In genomic region chr14:105039458-105040205, GRCh38 we compare ENCODE assay signal across 33 cellular contexts. TPM values are rescaled to one million over a fixed set of nuclear protein-coding genes. Genes with fewer than 3 reads are reported as not detected.
A peak's percentile ranks its signal among the peaks of the same experiment; 100 is the strongest.
DNase-seq lines count a peak whose midpoint lies in the region; ATAC-seq, FAIRE-seq and TF ChIP-seq lines count a peak whose summit lies in the region.
"Had no signal": no experiment of that assay in that cellular context is flagged by ENCODE, and none has a peak within 500 bp of the region (broad histone marks: within the 10 kb centered on the region; RNA-seq: fewer than 3 reads in every experiment).

No MANE protein-coding gene starts in this region.

- H3K9me3 ChIP-seq in Karpas-422 (ENCODE audit: low read length) (no peaks in the 10 kb centered on the region), K562 (replicated peaks; ENCODE audit: control insufficient read depth, insufficient read depth, low read depth, low read length) (no peaks in the 10 kb centered on the region)
- H3K9me3 ChIP-seq: A549, breast epithelium, colonic mucosa, left lung, MG63, psoas muscle, upper lobe of right lung had no signal

- peaks cover 16% of the 10 kb centered on the region for H3K27me3 Mint-ChIP-seq in mesothelial cell of epicardium (ENCODE audit: low read depth)
- H3K27me3 Mint-ChIP-seq: activated B cell treated with CpG ODN at 0.5 μM for 24 hours had no signal

- H3K4me2 ChIP-seq in Karpas-422 (ENCODE audit: low read depth, low read length, poor library complexity, severe bottlenecking) (no peak overlapping the region), K562 (ENCODE audit: insufficient read depth, low read length) (no peak overlapping the region)
- H3K4me2 ChIP-seq: A549 had no signal

- H3K36me3 ChIP-seq in Karpas-422 (ENCODE audit: insufficient read depth, low read length) (no peaks in the 10 kb centered on the region), K562 (ENCODE audit: control insufficient read depth, insufficient read depth, low read length) (no peaks in the 10 kb centered on the region)
- H3K36me3 ChIP-seq: breast epithelium, colonic mucosa, left lung, MG63, upper lobe of right lung had no signal

- no peak overlapping the region for H3K9ac ChIP-seq in Karpas-422 (ENCODE audit: low read length)
- no peak overlapping the region for H3K9ac ChIP-seq in K562 (ENCODE audit: insufficient read depth in 1 of 2, low read depth in 2 of 2, low read length in 2 of 2)
- H3K9ac ChIP-seq: GM23248 had no signal

- peak overlapping the region; percentile 5 for H3K27ac Mint-ChIP-seq in mesothelial cell of epicardium
- H3K27ac Mint-ChIP-seq: activated B cell treated with CpG ODN at 0.5 μM for 24 hours; activated CD4-positive, alpha-beta T cell treated with anti-CD3 and anti-CD28 coated beads, Interleukin-2, amount 10 ng/mL, durations not matched to agents 7 days and 5 days; activated naive CD4-positive, alpha-beta T cell treated with anti-CD3 and anti-CD28 coated beads, Interleukin-2, amount 50 U/mL, for 72 hours had no signal

- no peak overlapping the region for H2AFZ ChIP-seq in Karpas-422 (ENCODE audit: low read length)
- 0 out of 2 replicates have a peak overlapping the region, but pooled peaks have one; percentile 44 for H2AFZ ChIP-seq in K562 (ENCODE audit: low read depth, low read length)
- H2AFZ ChIP-seq: GM23248 had no signal

- no peak overlapping the region for H3K4me3 Mint-ChIP-seq in mesothelial cell of epicardium
- H3K4me3 Mint-ChIP-seq: activated B cell treated with CpG ODN at 0.5 μM for 24 hours; activated CD4-positive, alpha-beta T cell treated with anti-CD3 and anti-CD28 coated beads, Interleukin-2, amount 10 ng/mL, durations not matched to agents 7 days and 5 days; naive thymus-derived CD4-positive, alpha-beta T cell; stimulated activated effector memory CD8-positive, alpha-beta T cell treated with anti-CD3 and anti-CD28 coated beads, Interleukin-12 subunit alpha, Interleukin-12 subunit beta, amount 100 ng/mL, for 72 hours had no signal

- H3K4me3 ChIP-seq in Karpas-422 (ENCODE audit: low read length), result no peak overlapping the region
- no peak overlapping the region for H3K4me3 ChIP-seq in K562
- H3K4me3 ChIP-seq: A549, breast epithelium, colonic mucosa, GM23248, left lung, MG63, psoas muscle, upper lobe of right lung had no signal

- no peak for TF ChIP-seq RAD21 in K562 (CRISPR knock-in tag; conservative IDR thresholded peaks at IDR 0.05 in 1 of 2, IDR thresholded peaks at IDR 0.05 in 1 of 2)

- no peak for TF ChIP-seq CTCF in K562 (IDR thresholded peaks at IDR 0.05 in 2 of 3, conservative IDR thresholded peaks at IDR 0.05 in 1 of 3; ENCODE audit: insufficient read depth in 2 of 3, low read depth in 1 of 3, low read length in 3 of 3)
- no peak for TF ChIP-seq CTCF in mesothelial cell of epicardium (IDR thresholded peaks at IDR 0.05; ENCODE audit: unreplicated experiment)
- no peak for TF ChIP-seq CTCF in GM13976 (IDR thresholded peaks at IDR 0.05; ENCODE audit: borderline replicate concordance, control extremely low read depth, extremely low read depth, insufficient read depth, missing control alignments)

- FAIRE-seq in K562 (lab: Jason Lieb, UNC), result no peak
- no peak for FAIRE-seq in urothelium cell line (lab: Jason Lieb, UNC)
- FAIRE-seq: A549, HTR-8/SVneo, RCC 7860 had no signal

- H3K27ac ChIP-seq in Karpas-422 (ENCODE audit: low read length) (no peak overlapping the region), K562 (ENCODE audit: extremely low read depth, low read depth, low read length) (no peak overlapping the region)
- H3K27ac ChIP-seq: A549, breast epithelium, colonic mucosa, epithelial cell of prostate, GM23248, left lung, psoas muscle, upper lobe of right lung had no signal

- H3K27me3 ChIP-seq in Karpas-422 (ENCODE audit: low read length), result no peaks in the 10 kb centered on the region
- peaks cover 0 to 8% of the 10 kb centered on the region in 2 experiments; a peak in 4 of 5 replicates for H3K27me3 ChIP-seq in K562 (ENCODE audit: control insufficient read depth in 2 of 2, insufficient read depth in 2 of 2, low read length in 2 of 2)
- H3K27me3 ChIP-seq: breast epithelium, colonic mucosa, left lung, MG63, upper lobe of right lung had no signal

- 20% methylated on average over 12 of the region's 14 CpGs for WGBS in K562 (ENCODE audit: insufficient coverage, low coverage, missing lambda C conversion rate)

- in situ Hi-C loops in Caki2 (cut with HindIII; ENCODE audit: low pct_unique_long_range_greater_than_20kb, low sequenced_read_pairs), result no loop called here
- in situ Hi-C loops in K562 (cut with MboI), result no loop called here
- in situ Hi-C loops in GM13976 (cut with MboI; ENCODE audit: low sequenced_read_pairs, unreplicated experiment), result loop anchor here (10.0 kb wide), 1 partner anchor 55 kb away; the partner anchor contains the start of gene CLBA1

- TF ChIP-seq EP300 in K562 (IDR thresholded peaks at IDR 0.05; ENCODE audit: low read length), result no peak

- peak; percentile 74 for ATAC-seq in K562
- no peak for ATAC-seq in GM21381 (IDR thresholded peaks at IDR 0.05; ENCODE audit: unreplicated experiment)
- no peak for ATAC-seq in GM19328 (IDR thresholded peaks at IDR 0.05; ENCODE audit: unreplicated experiment)
- ATAC-seq: A549; activated naive CD4-positive, alpha-beta T cell treated with anti-CD3 and anti-CD28 coated beads, Interleukin-2, amount 50 U/mL, for 72 hours; naive thymus-derived CD4-positive, alpha-beta T cell; psoas muscle; stimulated activated effector memory CD8-positive, alpha-beta T cell treated with anti-CD3 and anti-CD28 coated beads, Interleukin-12 subunit alpha, Interleukin-12 subunit beta, amount 100 ng/mL, for 72 hours; upper lobe of right lung had no signal

- H4K20me1 ChIP-seq in Karpas-422 (ENCODE audit: insufficient read depth, low read depth, low read length), result no peaks in the 10 kb centered on the region
- no peaks in the 10 kb centered on the region for H4K20me1 ChIP-seq in K562 (replicated peaks; ENCODE audit: control insufficient read depth, insufficient read depth, low read length)

- POLR2A ChIA-PET in K562 (lab: Yijun Ruan, JAX), result no interaction called here

- peaks cover 7% of the 10 kb centered on the region for H3K4me1 Mint-ChIP-seq in mesothelial cell of epicardium

- H3K4me1 ChIP-seq in Karpas-422 (ENCODE audit: low read length) (no peaks in the 10 kb centered on the region), K562 (replicated peaks in 1 of 2; ENCODE audit: control insufficient read depth in 2 of 2, insufficient read depth in 2 of 2, low read length in 2 of 2) (peaks cover 0 to 9% of the 10 kb centered on the region in 2 experiments; a peak in 2 of 5 replicates)
- H3K4me1 ChIP-seq: breast epithelium, colonic mucosa, left lung, psoas muscle, upper lobe of right lung had no signal

- no peaks in the 10 kb centered on the region for H3K9me1 ChIP-seq in K562 (ENCODE audit: control insufficient read depth, insufficient read depth, low read length)

- CTCF ChIA-PET in K562 (lab: Yijun Ruan, JAX; ENCODE audit: low intra/inter-chr PET ratio), result no interaction called here

- H3K36me3 Mint-ChIP-seq in mesothelial cell of epicardium, result no peaks in the 10 kb centered on the region
- H3K36me3 Mint-ChIP-seq: activated naive CD4-positive, alpha-beta T cell treated with anti-CD3 and anti-CD28 coated beads, Interleukin-2, amount 50 U/mL, for 72 hours had no signal

- DNase-seq in Caki2 (ENCODE audit: low read depth), result peak; percentile 60
- DNase-seq in Karpas-422, result peak; percentile 31
- peak in 1 of 4 experiments; percentile 3 for DNase-seq in K562 (ENCODE audit: extremely low read depth in 1 of 4, low spot score in 3 of 4)
- DNase-seq in mesothelial cell of epicardium (ENCODE audit: low spot score in 2 of 2, unreplicated experiment in 2 of 2), result no peak
- DNase-seq in GM13976 (ENCODE audit: low spot score), result no peak
- DNase-seq in urothelium cell line (ENCODE audit: low spot score), result no peak
- DNase-seq: activated B cell treated with CpG ODN at 0.5 μM for 24 hours; activated CD4-positive, alpha-beta T cell treated with anti-CD3 and anti-CD28 coated beads, Interleukin-2, amount 10 ng/mL, durations not matched to agents 7 days and 5 days; activated effector memory CD4-positive, alpha-beta T cell treated with Interleukin-2 at 50 U/mL for 16 hours; colonic mucosa; effector CD4-positive, alpha-beta T cell; GM23248; KG1; left lung; MG63; midbrain; naive thymus-derived CD4-positive, alpha-beta T cell; NCI-H1105; NCI-H2029; nucleus accumbens; psoas muscle; SHP77 treated with DMSO at 0.1 percent for 48 hours; T-helper 9 cell; upper lobe of right lung had no signal

- no peak for TF ChIP-seq POLR2A in K562 (conservative IDR thresholded peaks at IDR 0.05)

- no TSS peak for BruUV-seq in K562 (replicated peaks; lab: Mats Ljungman, UMichigan)

- H3K79me2 ChIP-seq in Karpas-422 (ENCODE audit: low read length), result no peaks in the 10 kb centered on the region
- no peaks in the 10 kb centered on the region for H3K79me2 ChIP-seq in K562 (ENCODE audit: control insufficient read depth, insufficient read depth, low read length)

- H3K9me3 Mint-ChIP-seq in mesothelial cell of epicardium, result no peaks in the 10 kb centered on the region
- H3K9me3 Mint-ChIP-seq: activated B cell treated with CpG ODN at 0.5 μM for 24 hours; activated CD4-positive, alpha-beta T cell treated with anti-CD3 and anti-CD28 coated beads, Interleukin-2, amount 10 ng/mL, durations not matched to agents 7 days and 5 days; activated naive CD4-positive, alpha-beta T cell treated with anti-CD3 and anti-CD28 coated beads, Interleukin-2, amount 50 U/mL, for 72 hours; stimulated activated effector memory CD8-positive, alpha-beta T cell treated with anti-CD3 and anti-CD28 coated beads, Interleukin-12 subunit alpha, Interleukin-12 subunit beta, amount 100 ng/mL, for 72 hours had no signal

- intact Hi-C loops in K562 (cut with micrococcal nuclease), result no loop called here

- no peaks in the 10 kb centered on the region for H3K9me2 ChIP-seq in Karpas-422 (replicated peaks; ENCODE audit: insufficient read depth, low read length)

RNA-seq across cellular contexts. Expression of gene CDCA4, which starts 18.7 kb away (rescaled TPM):
- total RNA-seq in Caki2 (2014; rRNA removed; shearing (Covaris generic); ENCODE audit: low replicate concordance), result 30.3 and 36.6 TPM in 2 replicates
- total RNA-seq in Karpas-422 (2014; rRNA removed; shearing (Covaris generic); ENCODE audit: low replicate concordance), result 25.2 and 33.5 TPM in 2 replicates
- 13.4 and 22.4 TPM in 2 replicates for total RNA-seq in K562 (2011; cell fraction: chromatin; rRNA removed; ENCODE audit: low replicate concordance)
- total RNA-seq in K562 (2011; cell fraction: nucleolus; rRNA removed), result 17.5 TPM in 2 replicates
- 18.6 and 23.1 TPM in 2 replicates for total RNA-seq in K562 (2011; cell fraction: nucleoplasm; rRNA removed)
- total RNA-seq in K562 (2014; rRNA removed) (33.9 and 41.3 TPM in 2 replicates), K562 (2014; rRNA removed; fragmentation: Illumina TruSeq; extraction: Trizol) (15.8 and 17.3 TPM in 2 replicates), K562 (2015; rRNA removed; fragmentation: Illumina TruSeq; extraction: Trizol) (23.0 and 23.9 TPM in 2 replicates), K562 (2021) (43.3 and 44.2 TPM in 2 replicates), mesothelial cell of epicardium (31.5 to 33.9 TPM (median 32.3 TPM) in 3 replicates)
- polyA plus RNA-seq in K562 (2011; rRNA removed) (25.1 and 34.5 TPM in 2 replicates), K562 (2014; fragmentation: Illumina TruSeq; extraction: Trizol) (16.7 and 27.1 TPM in 2 replicates), K562 (2014; fragmentation: Nextera tagmentation; extraction: Ambion mirVana) (10 to 100 TPM in 1 of 2 experiments, 1 to 10 TPM in 1; 6.6 to 10.3 TPM), K562 (2014; rRNA removed) (36.9 and 43.3 TPM in 2 replicates)
- 33.5 and 50.8 TPM in 2 replicates for polyA plus RNA-seq in K562 (2011; cell fraction: cytosol; rRNA removed)
- 14.4 and 19.3 TPM in 2 replicates for polyA plus RNA-seq in K562 (2011; cell fraction: nucleus; rRNA removed)
- 32.1 and 37.8 TPM in 2 replicates for polyA plus RNA-seq in K562 (2012)
- polyA minus RNA-seq in K562 (2011; rRNA and poly(A)+ RNA removed), result 17.1 and 17.8 TPM in 2 replicates
- 17.8 and 25.3 TPM in 2 replicates for polyA minus RNA-seq in K562 (2011; cell fraction: cytosol; rRNA and poly(A)+ RNA removed)
- polyA minus RNA-seq in K562 (2011; cell fraction: nucleus; rRNA and poly(A)+ RNA removed), result 5.7 and 7.2 TPM in 2 replicates

RNA-seq across cellular contexts. Expression of gene GPR132, which starts 25.6 kb away (rescaled TPM):
- 0.71 TPM in 1 of 2 replicates, not detected in the other for total RNA-seq in Caki2 (2014; rRNA removed; shearing (Covaris generic); ENCODE audit: low replicate concordance)
- not detected in 2 replicates for total RNA-seq in Karpas-422 (2014; rRNA removed; shearing (Covaris generic); ENCODE audit: low replicate concordance)
- 0.23 and 0.51 TPM in 2 replicates for total RNA-seq in K562 (2011; cell fraction: chromatin; rRNA removed; ENCODE audit: low replicate concordance)
- 0.26 and 0.50 TPM in 2 replicates for total RNA-seq in K562 (2011; cell fraction: nucleolus; rRNA removed)
- total RNA-seq in K562 (2011; cell fraction: nucleoplasm; rRNA removed), result 0.23 and 0.44 TPM in 2 replicates
- total RNA-seq in K562 (2014; rRNA removed) (0.49 and 0.50 TPM in 2 replicates), K562 (2014; rRNA removed; fragmentation: Illumina TruSeq; extraction: Trizol) (0.19 and 0.25 TPM in 2 replicates), K562 (2015; rRNA removed; fragmentation: Illumina TruSeq; extraction: Trizol) (0.98 and 1.0 TPM in 2 replicates), K562 (2021) (0.49 and 1.1 TPM in 2 replicates), mesothelial cell of epicardium (1.0 to 1.6 TPM (median 1.1 TPM) in 3 replicates)
- polyA plus RNA-seq in K562 (2011; rRNA removed) (0.01 and 0.22 TPM in 2 replicates), K562 (2014; fragmentation: Illumina TruSeq; extraction: Trizol) (0.22 and 0.24 TPM in 2 replicates), K562 (2014; fragmentation: Nextera tagmentation; extraction: Ambion mirVana) (under 1 TPM in 1 of 2 experiments, not detected in 1; 0.01 TPM), K562 (2014; rRNA removed) (0.23 and 0.46 TPM in 2 replicates)
- polyA plus RNA-seq in K562 (2011; cell fraction: cytosol; rRNA removed), result 0.34 and 1.1 TPM in 2 replicates
- 0.27 and 0.41 TPM in 2 replicates for polyA plus RNA-seq in K562 (2011; cell fraction: nucleus; rRNA removed)
- 0.59 and 3.2 TPM in 2 replicates for polyA plus RNA-seq in K562 (2012)
- polyA minus RNA-seq in K562 (2011; rRNA and poly(A)+ RNA removed), result 0.06 TPM in 1 of 2 replicates, not detected in the other
- polyA minus RNA-seq in K562 (2011; cell fraction: cytosol; rRNA and poly(A)+ RNA removed), result not detected in 2 replicates
- polyA minus RNA-seq in K562 (2011; cell fraction: nucleus; rRNA and poly(A)+ RNA removed), result 0.13 and 0.33 TPM in 2 replicates
- total RNA-seq: GM23248 had no signal
- polyA plus RNA-seq: GM23248 had no signal

RNA-seq across cellular contexts. Expression of gene CLBA1, which starts 54.0 kb away (rescaled TPM):
- 4.2 and 9.7 TPM in 2 replicates for total RNA-seq in Caki2 (2014; rRNA removed; shearing (Covaris generic); ENCODE audit: low replicate concordance)
- total RNA-seq in Karpas-422 (2014; rRNA removed; shearing (Covaris generic); ENCODE audit: low replicate concordance), result 9.4 and 14.5 TPM in 2 replicates
- 4.9 and 7.5 TPM in 2 replicates for total RNA-seq in K562 (2011; cell fraction: chromatin; rRNA removed; ENCODE audit: low replicate concordance)
- total RNA-seq in K562 (2011; cell fraction: nucleolus; rRNA removed), result 4.7 and 5.3 TPM in 2 replicates
- total RNA-seq in K562 (2011; cell fraction: nucleoplasm; rRNA removed), result 3.8 and 4.7 TPM in 2 replicates
- total RNA-seq in K562 (2014; rRNA removed) (3.2 and 4.0 TPM in 2 replicates), K562 (2014; rRNA removed; fragmentation: Illumina TruSeq; extraction: Trizol) (1.4 and 1.8 TPM in 2 replicates), K562 (2015; rRNA removed; fragmentation: Illumina TruSeq; extraction: Trizol) (2.1 and 2.2 TPM in 2 replicates), K562 (2021) (3.9 and 4.4 TPM in 2 replicates), mesothelial cell of epicardium (9.0 to 10.3 TPM (median 10.2 TPM) in 3 replicates)
- polyA plus RNA-seq in K562 (2011; rRNA removed) (2.5 and 2.6 TPM in 2 replicates), K562 (2014; fragmentation: Illumina TruSeq; extraction: Trizol) (3.2 TPM in 2 replicates), K562 (2014; fragmentation: Nextera tagmentation; extraction: Ambion mirVana) (under 1 TPM; 0.04 to 0.25 TPM), K562 (2014; rRNA removed) (2.2 and 2.7 TPM in 2 replicates)
- 1.8 and 3.1 TPM in 2 replicates for polyA plus RNA-seq in K562 (2011; cell fraction: cytosol; rRNA removed)
- polyA plus RNA-seq in K562 (2011; cell fraction: nucleus; rRNA removed), result 5.7 and 10.6 TPM in 2 replicates
- polyA plus RNA-seq in K562 (2012), result 3.0 and 3.1 TPM in 2 replicates
- polyA minus RNA-seq in K562 (2011; rRNA and poly(A)+ RNA removed), result 1.4 and 1.9 TPM in 2 replicates
- 1.4 and 2.5 TPM in 2 replicates for polyA minus RNA-seq in K562 (2011; cell fraction: cytosol; rRNA and poly(A)+ RNA removed)
- polyA minus RNA-seq in K562 (2011; cell fraction: nucleus; rRNA and poly(A)+ RNA removed), result 2.7 and 3.2 TPM in 2 replicates

Comparison
In these comparisons a context has a peak if more than half of its experiments do, and no peak if none do; other contexts are left out.
1. DNase-seq: peak in Caki2 (single experiment) and Karpas-422 (single experiment); none in mesothelial cell of epicardium (0 of 2), GM13976 (single experiment) and urothelium cell line (single experiment).